In the genomic region with DNA sequence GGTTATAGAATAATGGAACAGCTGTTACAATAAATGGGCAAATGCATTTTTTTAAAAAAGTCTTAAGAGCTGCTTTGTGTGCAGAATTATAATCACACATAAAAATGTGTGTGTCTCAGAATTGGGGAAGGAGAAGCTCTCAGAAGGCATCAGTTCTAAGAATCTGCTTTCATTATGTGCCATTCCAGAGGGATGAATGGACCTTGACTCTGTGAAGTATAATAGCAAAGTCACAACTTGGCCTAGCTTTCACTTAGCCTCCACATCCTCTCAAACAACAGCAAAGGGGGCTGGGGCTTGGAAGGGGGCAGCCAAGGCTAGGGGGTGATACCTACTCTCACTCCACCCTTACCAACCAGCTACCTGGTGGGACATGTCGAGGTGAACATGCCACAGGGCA, we compare ENCODE assay signal across 20 cellular contexts.
DNase-seq lines count a peak whose midpoint lies in the region; ATAC-seq, FAIRE-seq and TF ChIP-seq lines count a peak whose summit lies in the region.
"Had no signal": no experiment of that assay in that cellular context is flagged by ENCODE, and none has a peak within 500 bp of the region (broad histone marks: within the 10 kb centered on the region; RNA-seq: fewer than 3 reads in every experiment).

No MANE protein-coding gene starts in this region.

- H3K36me3 ChIP-seq in astrocyte (ENCODE audit: insufficient read depth, low read length) (no peaks in the 10 kb centered on the region), trophoblast cell (ENCODE audit: control insufficient read depth in 1 of 2, insufficient read depth in 2 of 2, low read length in 2 of 2) (no peaks in the 10 kb centered on the region), kidney (ENCODE audit: control insufficient read depth in 1 of 2, insufficient read depth in 2 of 2, low read length in 2 of 2) (no peaks in the 10 kb centered on the region)
- H3K36me3 ChIP-seq: BLaER1 treated with 17β-estradiol and CSF1 and Interleukin-3, amounts not matched to agents 10 nM and 100 nM had no signal

- no peak overlapping the region for H3K23ac ChIP-seq in trophoblast cell (ENCODE audit: low read length)

- peaks cover 8% of the 10 kb centered on the region for H3K79me1 ChIP-seq in trophoblast cell (ENCODE audit: low read length)

- H3K9me3 Mint-ChIP-seq in HFFc6 (no peaks in the 10 kb centered on the region), astrocyte (ENCODE audit: unreplicated experiment) (peaks cover 2% of the 10 kb centered on the region)
- H3K9me3 Mint-ChIP-seq in activated CD8-positive, alpha-beta memory T cell treated with anti-CD3 and anti-CD28 coated beads, Interleukin-2, amount 10 ng/mL, durations not matched to agents 7 days and 5 days (ENCODE audit: low read depth) = peaks cover 3% of the 10 kb centered on the region
- H3K9me3 Mint-ChIP-seq in naive thymus-derived CD8-positive, alpha-beta T cell = peaks cover 0 to 5% (median 0%) of the 10 kb centered on the region in 9 donors
- H3K9me3 Mint-ChIP-seq: CD8-positive, alpha-beta memory T cell had no signal

- H3K36me3 Mint-ChIP-seq in HFFc6 (ENCODE audit: low read depth) (no peaks in the 10 kb centered on the region), astrocyte (ENCODE audit: low read depth, unreplicated experiment) (peaks cover 2% of the 10 kb centered on the region)
- peaks cover 1% of the 10 kb centered on the region for H3K36me3 Mint-ChIP-seq in activated CD8-positive, alpha-beta memory T cell treated with anti-CD3 and anti-CD28 coated beads, Interleukin-2, amount 10 ng/mL, durations not matched to agents 7 days and 5 days
- no peaks in the 10 kb centered on the region for H3K36me3 Mint-ChIP-seq in naive thymus-derived CD8-positive, alpha-beta T cell

- H3K4me1 Mint-ChIP-seq in HFFc6 (ENCODE audit: low read depth) (peaks cover 63% of the 10 kb centered on the region), astrocyte (ENCODE audit: low read depth, unreplicated experiment) (peaks cover 51% of the 10 kb centered on the region)
- H3K4me1 Mint-ChIP-seq in activated CD8-positive, alpha-beta memory T cell treated with anti-CD3 and anti-CD28 coated beads, Interleukin-2, amount 10 ng/mL, durations not matched to agents 7 days and 5 days = peaks cover 23% of the 10 kb centered on the region
- peaks cover 4 to 13% (median 8%) of the 10 kb centered on the region in 4 donors for H3K4me1 Mint-ChIP-seq in naive thymus-derived CD8-positive, alpha-beta T cell

- POLR2A ChIA-PET in naive thymus-derived CD8-positive, alpha-beta T cell (lab: Charles Lee) = interaction anchor here (1.4 kb wide), 1 partner anchor 1062 kb away, joined by 3 read pairs; no protein-coding TSS in a partner anchor

- peaks cover 3% of the 10 kb centered on the region; the same call in 1 of the 2 replicates for H3K27me3 Mint-ChIP-seq in HFFc6 (ENCODE audit: insufficient read depth)
- no peaks in the 10 kb centered on the region for H3K27me3 Mint-ChIP-seq in astrocyte (ENCODE audit: low read depth, unreplicated experiment)
- H3K27me3 Mint-ChIP-seq in activated CD8-positive, alpha-beta memory T cell treated with anti-CD3 and anti-CD28 coated beads, Interleukin-2, amount 10 ng/mL, durations not matched to agents 7 days and 5 days = peaks cover 3% of the 10 kb centered on the region
- peaks cover 0 to 9% (median 8%) of the 10 kb centered on the region in 5 donors for H3K27me3 Mint-ChIP-seq in naive thymus-derived CD8-positive, alpha-beta T cell

- TF ChIP-seq CTCF in HFFc6 (IDR thresholded peaks at IDR 0.05) (no peak), astrocyte (IDR thresholded peaks at IDR 0.05; ENCODE audit: insufficient read depth, low read depth, low read length) (no peak), kidney (IDR thresholded peaks at IDR 0.05; ENCODE audit: borderline replicate concordance, extremely low read depth, insufficient read depth) (no peak)

- H3K4me2 ChIP-seq in astrocyte (ENCODE audit: low read length) (no peak overlapping the region), trophoblast cell (ENCODE audit: low read length) (no peak overlapping the region)
- H3K4me2 ChIP-seq: PC-9 had no signal

- peak; percentile 41 for FAIRE-seq in astrocyte (lab: Jason Lieb, UNC)
- FAIRE-seq in kidney (lab: Jason Lieb, UNC) = no peak
- FAIRE-seq: A204.1, HepG2 had no signal

- no peak overlapping the region for H2AFZ ChIP-seq in astrocyte (ENCODE audit: low read depth, low read length)
- H2AFZ ChIP-seq in trophoblast cell (ENCODE audit: insufficient read depth, low read length, poor library complexity) = no peak overlapping the region
- H2AFZ ChIP-seq: PC-9 had no signal

- H4K8ac ChIP-seq in trophoblast cell (ENCODE audit: low read depth, low read length) = no peak overlapping the region

- CTCF ChIA-PET in activated CD8-positive, alpha-beta memory T cell treated with anti-CD3 and anti-CD28 coated beads, Interleukin-2, amount 10 ng/mL, durations not matched to agents 7 days and 5 days (lab: Charles Lee) = interaction anchor here (0.7 to 2.6 kb wide), 6 partner anchors 9 to 1269 kb away, joined by 3 to 14 read pairs (median 6); no protein-coding TSS in a partner anchor

- intact Hi-C loops in kidney (cut with DNase I) = no loop called here

- no peak overlapping the region for H3K27ac ChIP-seq in astrocyte (ENCODE audit: low read depth, low read length)
- H3K27ac ChIP-seq in trophoblast cell (ENCODE audit: low read depth, low read length) = no peak overlapping the region
- H3K27ac ChIP-seq in kidney (ENCODE audit: low read depth in 2 of 2, low read length in 2 of 2) = no peak overlapping the region
- H3K27ac ChIP-seq: BLaER1 treated with 17β-estradiol and CSF1 and Interleukin-3, amounts not matched to agents 10 nM and 100 nM; PC-9; RWPE1 had no signal

- no peak overlapping the region for H2BK5ac ChIP-seq in trophoblast cell (ENCODE audit: low read depth, low read length, poor library complexity)

- no peaks in the 10 kb centered on the region for H4K20me1 ChIP-seq in astrocyte (ENCODE audit: insufficient read depth, low read length)
- H4K20me1 ChIP-seq: BLaER1 treated with 17β-estradiol and CSF1 and Interleukin-3, amounts not matched to agents 10 nM and 100 nM had no signal

- no peak overlapping the region for H2BK120ac ChIP-seq in trophoblast cell (ENCODE audit: insufficient read depth, low read length, poor library complexity)

- H3K79me2 ChIP-seq in astrocyte (ENCODE audit: insufficient read depth, low read length) = no peaks in the 10 kb centered on the region
- H3K79me2 ChIP-seq in trophoblast cell (ENCODE audit: control insufficient read depth, insufficient read depth, low read length, poor library complexity) = no peaks in the 10 kb centered on the region

- no peak overlapping the region for H2AK5ac ChIP-seq in trophoblast cell (ENCODE audit: low read length)

- no peaks in the 10 kb centered on the region for H3K9me3 ChIP-seq in astrocyte (ENCODE audit: insufficient read depth, low read depth, low read length)
- no peaks in the 10 kb centered on the region for H3K9me3 ChIP-seq in trophoblast cell (ENCODE audit: insufficient read depth, low read depth, low read length)
- H3K9me3 ChIP-seq in kidney (ENCODE audit: control insufficient read depth in 1 of 2, low read length in 2 of 2) = no peaks in the 10 kb centered on the region

- H3K18ac ChIP-seq in trophoblast cell (ENCODE audit: low read length) = no peak overlapping the region

- WGBS in trophoblast cell (ENCODE audit: extremely low coverage, insufficient coverage, insufficient read length) = no CpG with 5 or more reads among the region's 1 CpG

- H3K4ac ChIP-seq in trophoblast cell (ENCODE audit: low read depth, low read length) = no peak overlapping the region

- ATAC-seq in activated CD8-positive, alpha-beta memory T cell treated with anti-CD3 and anti-CD28 coated beads, Interleukin-2, amount 10 ng/mL, durations not matched to agents 7 days and 5 days = no peak
- ATAC-seq in naive thymus-derived CD8-positive, alpha-beta T cell = no peak
- ATAC-seq: HepG2 had no signal

- H3K4me3 Mint-ChIP-seq in HFFc6 (no peak overlapping the region), astrocyte (ENCODE audit: unreplicated experiment) (no peak overlapping the region)
- H3K4me3 Mint-ChIP-seq in activated CD8-positive, alpha-beta memory T cell treated with anti-CD3 and anti-CD28 coated beads, Interleukin-2, amount 10 ng/mL, durations not matched to agents 7 days and 5 days = no peak overlapping the region
- H3K4me3 Mint-ChIP-seq in naive thymus-derived CD8-positive, alpha-beta T cell = no peak overlapping the region
- H3K4me3 Mint-ChIP-seq: CD8-positive, alpha-beta memory T cell had no signal

- H3K9ac ChIP-seq in astrocyte (ENCODE audit: low read length) = no peak overlapping the region
- H3K9ac ChIP-seq in trophoblast cell (ENCODE audit: low read length) = no peak overlapping the region
- H3K9ac ChIP-seq in kidney (ENCODE audit: low read length in 2 of 2) = no peak overlapping the region
- H3K9ac ChIP-seq: BLaER1 treated with 17β-estradiol and CSF1 and Interleukin-3, amounts not matched to agents 10 nM and 100 nM had no signal

- H3K27ac Mint-ChIP-seq in HFFc6 = no peak overlapping the region
- H3K27ac Mint-ChIP-seq in astrocyte (ENCODE audit: unreplicated experiment) = peak overlapping the region; percentile 13
- no peak overlapping the region for H3K27ac Mint-ChIP-seq in activated CD8-positive, alpha-beta memory T cell treated with anti-CD3 and anti-CD28 coated beads, Interleukin-2, amount 10 ng/mL, durations not matched to agents 7 days and 5 days
- peak overlapping the region in 1 of 10 donors; percentile 46 for H3K27ac Mint-ChIP-seq in naive thymus-derived CD8-positive, alpha-beta T cell

- no peak overlapping the region for H4K12ac ChIP-seq in trophoblast cell (ENCODE audit: low read depth, low read length)

- no peaks in the 10 kb centered on the region for H3K27me3 ChIP-seq in astrocyte (ENCODE audit: insufficient read depth, low read length)
- no peaks in the 10 kb centered on the region for H3K27me3 ChIP-seq in trophoblast cell (ENCODE audit: insufficient read depth, low read length)

- H3K14ac ChIP-seq in trophoblast cell (ENCODE audit: low read length) = no peak overlapping the region

- H3K4me3 ChIP-seq in astrocyte (ENCODE audit: insufficient read depth, low read depth, low read length) (no peak overlapping the region), trophoblast cell (ENCODE audit: low read depth, low read length) (no peak overlapping the region), kidney (ENCODE audit: low read length in 2 of 2) (no peak overlapping the region)
- H3K4me3 ChIP-seq: BLaER1 treated with 17β-estradiol and CSF1 and Interleukin-3, amounts not matched to agents 10 nM and 100 nM; PC-9 had no signal

- DNase-seq in AG20443 (ENCODE audit: low spot score) (peak; percentile 37), HFFc6 (peak; percentile 51), astrocyte (ENCODE audit: low read depth) (peak; percentile 66), trophoblast cell (peak in 1 of 2 donors; percentile 47), kidney (no peak)
- DNase-seq in activated CD8-positive, alpha-beta memory T cell treated with anti-CD3 and anti-CD28 coated beads, Interleukin-2, amount 10 ng/mL, durations not matched to agents 7 days and 5 days = no peak
- no peak for DNase-seq in naive thymus-derived CD8-positive, alpha-beta T cell
- DNase-seq: CD8-positive, alpha-beta memory T cell; DMS53; H7; KG1; NCI-H1417 treated with DMSO at 0.1 percent for 48 hours; NCI-H1930; NCI-H226; NCI-H524 treated with DMSO at 0.1 percent for 48 hours; PC-9 had no signal

- H3K4me1 ChIP-seq in astrocyte (ENCODE audit: insufficient read depth, low read length) (peaks cover 44% of the 10 kb centered on the region), trophoblast cell (ENCODE audit: control insufficient read depth in 1 of 2, insufficient read depth in 2 of 2, low read length in 2 of 2) (peaks cover 18 to 34% of the 10 kb centered on the region in 2 experiments), kidney (ENCODE audit: control insufficient read depth in 1 of 2, insufficient read depth in 1 of 2, low read depth in 1 of 2, low read length in 2 of 2) (peaks cover 0 to 5% of the 10 kb centered on the region in 2 donors)

- no peak overlapping the region for H2BK12ac ChIP-seq in trophoblast cell (ENCODE audit: low read length)

- H4K91ac ChIP-seq in trophoblast cell (ENCODE audit: low read depth, low read length) = peak overlapping the region; percentile 1

Comparison
In these comparisons a context has a peak if more than half of its experiments do, and no peak if none do; other contexts are left out.
1. DNase-seq: peak in AG20443 (single experiment), HFFc6 (single experiment) and astrocyte (single experiment); none in kidney (single experiment), activated CD8-positive, alpha-beta memory T cell treated with anti-CD3 and anti-CD28 coated beads, Interleukin-2, amount 10 ng/mL, durations not matched to agents 7 days and 5 days (single experiment) and naive thymus-derived CD8-positive, alpha-beta T cell (0 of 10).